ENCODE assay signal across 32 cellular contexts in the genomic region with DNA sequence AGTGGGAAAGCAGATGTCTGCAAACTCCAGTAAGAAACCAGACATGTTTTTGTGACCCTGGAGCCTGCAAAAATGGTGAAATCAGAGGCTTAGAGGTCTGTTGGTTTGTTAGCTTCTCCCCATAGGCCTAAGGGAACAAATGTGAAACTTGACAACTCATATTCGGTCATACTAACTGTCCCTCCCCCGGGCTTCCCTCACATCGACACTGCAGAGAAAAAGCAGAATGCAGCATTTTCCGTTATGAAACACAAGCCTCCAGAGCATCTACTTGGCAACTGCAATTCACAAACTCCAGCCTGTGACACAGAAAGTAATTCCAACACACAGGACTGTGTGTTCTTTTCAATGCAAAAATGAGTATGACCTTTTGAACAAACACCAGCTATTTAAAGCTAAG. TPM values are rescaled to one million over a fixed set of nuclear protein-coding genes. Genes with fewer than 3 reads are reported as not detected.
DNase-seq lines count a peak whose midpoint lies in the region; ATAC-seq and TF ChIP-seq lines count a peak whose summit lies in the region.
"Had no signal": no experiment of that assay in that cellular context is flagged by ENCODE, and none has a peak within 500 bp of the region (broad histone marks: within the 10 kb centered on the region; RNA-seq: fewer than 3 reads in every experiment).

No MANE protein-coding gene starts in this region.

- TF ChIP-seq EP300 in upper lobe of left lung (IDR thresholded peaks at IDR 0.05), result no peak

- TF ChIP-seq CTCF in Calu3 (IDR thresholded peaks at IDR 0.05; ENCODE audit: unreplicated experiment) (no peak), upper lobe of left lung (IDR thresholded peaks at IDR 0.05) (no peak), endothelial cell (IDR thresholded peaks at IDR 0.05; ENCODE audit: unreplicated experiment) (no peak)

- no peak overlapping the region for H3K27ac Mint-ChIP-seq in activated T-cell treated with anti-CD3 and anti-CD28 coated beads, Interleukin-2, amount 50 U/mL, for 24 hours
- H3K27ac Mint-ChIP-seq in Calu3 (ENCODE audit: unreplicated experiment), result no peak overlapping the region
- H3K27ac Mint-ChIP-seq in endothelial cell (ENCODE audit: unreplicated experiment), result no peak overlapping the region
- H3K27ac Mint-ChIP-seq: activated naive CD8-positive, alpha-beta T cell treated with anti-CD3 and anti-CD28 coated beads, Interleukin-2, amount 50 U/mL, for 24 hours; CD4-positive, alpha-beta memory T cell; effector memory CD8-positive, alpha-beta T cell; mesothelial cell of epicardium; naive thymus-derived CD4-positive, alpha-beta T cell had no signal

- peaks cover 0 to 26% (median 16%) of the 10 kb centered on the region in 4 donors for H3K27me3 ChIP-seq in upper lobe of left lung

- H3K36me3 Mint-ChIP-seq in activated T-cell treated with anti-CD3 and anti-CD28 coated beads, Interleukin-2, amount 50 U/mL, for 24 hours (ENCODE audit: low read depth), result no peaks in the 10 kb centered on the region
- H3K36me3 Mint-ChIP-seq in Calu3 (ENCODE audit: insufficient read depth, unreplicated experiment), result no peaks in the 10 kb centered on the region
- no peaks in the 10 kb centered on the region for H3K36me3 Mint-ChIP-seq in endothelial cell (ENCODE audit: low read depth, unreplicated experiment)
- H3K36me3 Mint-ChIP-seq: mesothelial cell of epicardium had no signal

- BruUV-seq in Calu3 (replicated peaks; lab: Mats Ljungman, UMichigan), result no TSS peak

- no peak overlapping the region for H3K4me3 ChIP-seq in upper lobe of left lung
- H3K4me3 ChIP-seq: A549, HAP-1, smooth muscle cell, stomach had no signal

- intact Hi-C loops in left ventricle myocardium superior (cut with micrococcal nuclease), result no loop called here
- intact Hi-C loops in Calu3 (cut with micrococcal nuclease; ENCODE audit: unreplicated experiment), result no loop called here

- WGBS in upper lobe of left lung, 2 donors, result 79 to 92% methylated on average over 4 of the region's 4 CpGs

- peak overlapping the region; percentile 83 for H3K27ac ChIP-seq in caudate nucleus (ENCODE audit: low read depth, low read length)
- H3K27ac ChIP-seq in upper lobe of left lung, result no peak overlapping the region
- H3K27ac ChIP-seq: A549, stomach had no signal

- TF ChIP-seq POLR2A in upper lobe of left lung (IDR thresholded peaks at IDR 0.05), result no peak

- H3K4me1 Mint-ChIP-seq in activated T-cell treated with anti-CD3 and anti-CD28 coated beads, Interleukin-2, amount 50 U/mL, for 24 hours (ENCODE audit: low read depth), result peaks cover 9% of the 10 kb centered on the region
- no peaks in the 10 kb centered on the region for H3K4me1 Mint-ChIP-seq in Calu3 (ENCODE audit: low read depth, unreplicated experiment)
- peaks cover 3% of the 10 kb centered on the region for H3K4me1 Mint-ChIP-seq in endothelial cell (ENCODE audit: unreplicated experiment)

- H3K4me1 ChIP-seq in upper lobe of left lung, result peaks cover 15 to 21% (median 17%) of the 10 kb centered on the region in 4 donors
- H3K4me1 ChIP-seq: A549, HAP-1 had no signal

- DNase-seq in activated T-cell treated with anti-CD3 and anti-CD28 coated beads, Interleukin-2, amount 50 U/mL, for 24 hours, result peak; percentile 13
- no peak for DNase-seq in activated T-cell treated with anti-CD3 and anti-CD28 coated beads, Interleukin-2, amount 50 U/mL, for 1 hour
- DNase-seq in caudate nucleus (lab: John Stamatoyannopoulos, UW) (peak in 5 of 61 donors; percentile 20 to 31 (median 25)), left ventricle myocardium superior (no peak), superior temporal gyrus (ENCODE audit: extremely low spot score) (peak; percentile 72), Calu3 (no peak), upper lobe of left lung (no peak), endothelial cell (ENCODE audit: low spot score) (no peak)
- DNase-seq: activated CD4-positive, alpha-beta T cell treated with anti-CD3 and anti-CD28 coated beads, Interleukin-2, amount 50 U/mL, for 4 hours; activated naive CD8-positive, alpha-beta T cell treated with anti-CD3 and anti-CD28 coated beads, Interleukin-2, amount 50 U/mL, for 24 hours; activated T-cell treated with anti-CD3 and anti-CD28 coated beads for 4 hours; AML-193; CD4-positive, alpha-beta memory T cell; DMS153; effector memory CD8-positive, alpha-beta T cell; foreskin melanocyte; NCI-H1105 treated with DMSO at 0.1 percent for 48 hours; NCI-H1930; NCI-H2227 treated with DMSO at 0.1 percent for 48 hours; NCI-H526 treated with DMSO at 0.1 percent for 48 hours; stimulated activated CD4-positive, alpha-beta T cell treated with anti-CD3 and anti-CD28 coated beads, Interleukin-1b, Interleukin-23, amount 100 ng/mL, for 48 hours; stomach; trophoblast cell had no signal

- CTCF ChIA-PET in Calu3 (lab: Charles Lee), result no interaction called here

- H3K27me3 Mint-ChIP-seq in activated T-cell treated with anti-CD3 and anti-CD28 coated beads, Interleukin-2, amount 50 U/mL, for 24 hours, result peaks cover 46% of the 10 kb centered on the region
- peaks cover 90% of the 10 kb centered on the region for H3K27me3 Mint-ChIP-seq in Calu3 (ENCODE audit: unreplicated experiment)
- peaks cover 18% of the 10 kb centered on the region for H3K27me3 Mint-ChIP-seq in endothelial cell (ENCODE audit: unreplicated experiment)

- ATAC-seq in left ventricle myocardium superior, result peak; percentile 62
- ATAC-seq in upper lobe of left lung (ENCODE audit: low FRiP score in 2 of 2), result no peak
- ATAC-seq: A549; activated naive CD8-positive, alpha-beta T cell treated with anti-CD3 and anti-CD28 coated beads, Interleukin-2, amount 50 U/mL, for 24 hours; effector memory CD8-positive, alpha-beta T cell; esophagus mucosa; naive thymus-derived CD4-positive, alpha-beta T cell; Panc1 had no signal

- no peaks in the 10 kb centered on the region for H3K36me3 ChIP-seq in upper lobe of left lung
- H3K36me3 ChIP-seq: HAP-1, stomach had no signal

- H3K4me3 Mint-ChIP-seq in activated T-cell treated with anti-CD3 and anti-CD28 coated beads, Interleukin-2, amount 50 U/mL, for 24 hours, result no peak overlapping the region
- no peak overlapping the region for H3K4me3 Mint-ChIP-seq in Calu3 (ENCODE audit: low read depth, unreplicated experiment)
- H3K4me3 Mint-ChIP-seq in endothelial cell (ENCODE audit: unreplicated experiment), result no peak overlapping the region
- H3K4me3 Mint-ChIP-seq: activated naive CD8-positive, alpha-beta T cell treated with anti-CD3 and anti-CD28 coated beads, Interleukin-2, amount 50 U/mL, for 24 hours; CD4-positive, alpha-beta memory T cell; effector memory CD8-positive, alpha-beta T cell; mesothelial cell of epicardium; naive thymus-derived CD4-positive, alpha-beta T cell had no signal

- no peaks in the 10 kb centered on the region for H3K9me3 Mint-ChIP-seq in activated T-cell treated with anti-CD3 and anti-CD28 coated beads, Interleukin-2, amount 50 U/mL, for 24 hours
- H3K9me3 Mint-ChIP-seq in Calu3 (ENCODE audit: low read depth, unreplicated experiment), result no peaks in the 10 kb centered on the region
- no peaks in the 10 kb centered on the region for H3K9me3 Mint-ChIP-seq in endothelial cell (ENCODE audit: unreplicated experiment)
- H3K9me3 Mint-ChIP-seq: activated naive CD8-positive, alpha-beta T cell treated with anti-CD3 and anti-CD28 coated beads, Interleukin-2, amount 50 U/mL, for 24 hours; CD4-positive, alpha-beta memory T cell; effector memory CD8-positive, alpha-beta T cell; mesothelial cell of epicardium; naive thymus-derived CD4-positive, alpha-beta T cell had no signal

- H3K9me3 ChIP-seq in upper lobe of left lung, result no peaks in the 10 kb centered on the region
- H3K9me3 ChIP-seq: A549, HAP-1, stomach had no signal

RNA-seq across cellular contexts. Expression of gene KCNA2, which starts 3.7 kb away (rescaled TPM):
- 0.64 TPM for total RNA-seq in left ventricle myocardium superior
- total RNA-seq in Calu3 (2022), result not detected in 2 replicates
- under 1 TPM; under 0.01 to 0.77 (median 0.23) TPM for total RNA-seq in upper lobe of left lung
- 0.23 TPM for total RNA-seq in endothelial cell (ENCODE audit: unreplicated experiment)
- total RNA-seq: M059J, osteoblast had no signal

Comparison
In these comparisons a context has a peak if more than half of its experiments do, and no peak if none do; other contexts are left out.
1. DNase-seq: peak in activated T-cell treated with anti-CD3 and anti-CD28 coated beads, Interleukin-2, amount 50 U/mL, for 24 hours (single experiment) and superior temporal gyrus (single experiment); none in activated T-cell treated with anti-CD3 and anti-CD28 coated beads, Interleukin-2, amount 50 U/mL, for 1 hour (single experiment), left ventricle myocardium superior (single experiment), Calu3 (single experiment), upper lobe of left lung (0 of 2) and endothelial cell (single experiment).